In the genomic region with DNA sequence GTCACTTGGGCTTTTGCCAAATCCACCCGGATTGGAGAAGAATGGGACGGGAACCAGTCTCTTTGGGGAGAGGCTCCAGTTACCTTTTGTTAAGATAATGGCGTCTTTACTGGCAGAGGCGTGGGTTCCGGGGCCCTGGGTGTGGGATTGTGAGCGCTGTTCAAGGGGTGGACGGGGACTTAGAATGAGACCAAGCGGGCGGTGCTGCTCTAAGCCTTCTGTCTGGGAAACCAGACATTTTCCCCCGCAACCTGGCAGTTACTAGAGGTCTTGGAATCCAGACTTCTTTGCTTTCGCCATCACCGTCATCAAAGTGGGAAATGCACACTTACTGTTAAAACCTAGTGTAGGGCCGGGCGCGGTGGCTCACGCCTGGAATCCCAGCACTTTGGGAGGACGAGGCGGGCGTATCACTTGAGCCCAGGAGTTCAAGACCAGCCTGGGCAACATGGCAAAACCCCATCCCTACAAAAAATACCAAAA, we compare ENCODE assay signal across 8 cellular contexts. TPM values are rescaled to one million over a fixed set of nuclear protein-coding genes. Genes with fewer than 3 reads are reported as not detected.
A peak's percentile ranks its signal among the peaks of the same experiment; 100 is the strongest.
DNase-seq lines count a peak whose midpoint lies in the region; ATAC-seq and TF ChIP-seq lines count a peak whose summit lies in the region.

No MANE protein-coding gene starts in this region.

- no peaks in the 10 kb centered on the region for H3K9me3 ChIP-seq in OCI-LY1 (ENCODE audit: low read length)

- peaks cover 26% of the 10 kb centered on the region for H3K4me1 Mint-ChIP-seq in endothelial cell (ENCODE audit: unreplicated experiment)
- H3K4me1 Mint-ChIP-seq in nephron progenitor cell, result peaks cover 66% of the 10 kb centered on the region

- H3K4me3 Mint-ChIP-seq in endothelial cell (ENCODE audit: unreplicated experiment) (peak overlapping the region; percentile 98), nephron progenitor cell (peak overlapping the region; percentile 94)

- DNase-seq in AG08395 (ENCODE audit: low spot score) (peak; percentile 26), endothelial cell (ENCODE audit: low spot score) (no peak), nephron progenitor cell (no peak), NCI-H1694 treated with DMSO at 0.1 percent for 48 hours (lab: John Stamatoyannopoulos, UW) (no peak), GM03348 (ENCODE audit: low spot score) (no peak), dermis blood vessel endothelial cell (no peak)

- no peaks in the 10 kb centered on the region for H3K9me2 ChIP-seq in OCI-LY1 (ENCODE audit: low read depth, low read length)

- H2AFZ ChIP-seq in OCI-LY1 (ENCODE audit: low read length), result no peak overlapping the region

- H3K4me3 ChIP-seq in OCI-LY1 (ENCODE audit: low read depth, low read length, poor library complexity, severe bottlenecking), result peak overlapping the region; percentile 83

- H3K27ac Mint-ChIP-seq in endothelial cell (ENCODE audit: unreplicated experiment) (peak overlapping the region; percentile 100), nephron progenitor cell (peak overlapping the region; percentile 100)

- no peaks in the 10 kb centered on the region for H3K79me2 ChIP-seq in OCI-LY1 (ENCODE audit: insufficient read depth, low read length)

- H3K9ac ChIP-seq in OCI-LY1 (ENCODE audit: low read length), result peak overlapping the region; percentile 96

- TF ChIP-seq CTCF in OCI-LY1 (IDR thresholded peaks at IDR 0.05; ENCODE audit: low read length) (no peak), endothelial cell (IDR thresholded peaks at IDR 0.05; ENCODE audit: unreplicated experiment) (no peak), nephron progenitor cell (IDR thresholded peaks at IDR 0.05) (no peak)

- no peaks in the 10 kb centered on the region for H3K9me3 Mint-ChIP-seq in endothelial cell (ENCODE audit: unreplicated experiment)
- H3K9me3 Mint-ChIP-seq in nephron progenitor cell, result no peaks in the 10 kb centered on the region

- H4K20me1 ChIP-seq in OCI-LY1 (ENCODE audit: insufficient read depth, low read length), result no peaks in the 10 kb centered on the region

- H3K4me1 ChIP-seq in OCI-LY1 (ENCODE audit: insufficient read depth, low read length, severe bottlenecking), result peaks cover 52% of the 10 kb centered on the region

- no peaks in the 10 kb centered on the region for H3K36me3 ChIP-seq in OCI-LY1 (ENCODE audit: insufficient read depth, low read length)

- H3K27ac ChIP-seq in OCI-LY1 (ENCODE audit: low read depth, low read length, poor library complexity, severe bottlenecking), result peak overlapping the region; percentile 81

- no peaks in the 10 kb centered on the region for H3K27me3 ChIP-seq in OCI-LY1 (ENCODE audit: insufficient read depth, low read length)

- H3K36me3 Mint-ChIP-seq in endothelial cell (ENCODE audit: low read depth, unreplicated experiment), result no peaks in the 10 kb centered on the region
- H3K36me3 Mint-ChIP-seq in nephron progenitor cell (ENCODE audit: low read depth), result peaks cover 14% of the 10 kb centered on the region

- peak; percentile 15 for ATAC-seq in GM21367 (IDR thresholded peaks at IDR 0.05; ENCODE audit: unreplicated experiment)

- H3K4me2 ChIP-seq in OCI-LY1 (ENCODE audit: low read length), result peak overlapping the region; percentile 98

- no peaks in the 10 kb centered on the region for H3F3A ChIP-seq in OCI-LY1 (ENCODE audit: insufficient read depth, low read length)

- H3K27me3 Mint-ChIP-seq in endothelial cell (ENCODE audit: unreplicated experiment) (peaks cover 1% of the 10 kb centered on the region), nephron progenitor cell (ENCODE audit: low read depth, poor library complexity) (peaks cover 2% of the 10 kb centered on the region)

RNA-seq across cellular contexts. Expression of gene TEN1, which starts 0.7 kb away (rescaled TPM):
- total RNA-seq in endothelial cell (ENCODE audit: unreplicated experiment), result 22.6 TPM
- 14.0 and 20.8 TPM in 2 replicates for total RNA-seq in dermis blood vessel endothelial cell

RNA-seq across cellular contexts. Expression of gene ACOX1, which starts 0.8 kb away (rescaled TPM):
- total RNA-seq in endothelial cell (ENCODE audit: unreplicated experiment) (36.1 TPM), dermis blood vessel endothelial cell (68.4 and 79.8 TPM in 2 replicates)

RNA-seq across cellular contexts. Expression of gene CDK3, which starts 20.9 kb away (rescaled TPM):
- total RNA-seq in endothelial cell (ENCODE audit: unreplicated experiment) (8.4 TPM), dermis blood vessel endothelial cell (0.51 and 2.1 TPM in 2 replicates)

RNA-seq across cellular contexts. Expression of gene FBF1, which starts 38.9 kb away (rescaled TPM):
- total RNA-seq in endothelial cell (ENCODE audit: unreplicated experiment) (7.8 TPM), dermis blood vessel endothelial cell (6.2 and 11.6 TPM in 2 replicates)

RNA-seq across cellular contexts. Expression of gene EVPL, which starts 47.4 kb away (rescaled TPM):
- total RNA-seq in endothelial cell (ENCODE audit: unreplicated experiment) (not detected), dermis blood vessel endothelial cell (under 0.01 and 0.05 TPM in 2 replicates)
